ENCODE assay signal across 11 cellular contexts in genomic region chr9:21443849-21444625, GRCh38. TPM values are rescaled to one million over a fixed set of nuclear protein-coding genes. Genes with fewer than 3 reads are reported as not detected.
DNase-seq lines count a peak whose midpoint lies in the region; ATAC-seq and TF ChIP-seq lines count a peak whose summit lies in the region.
"Had no signal": no experiment of that assay in that cellular context is flagged by ENCODE, and none has a peak within 500 bp of the region (broad histone marks: within the 10 kb centered on the region; RNA-seq: fewer than 3 reads in every experiment).

No MANE protein-coding gene starts in this region.

- peaks cover 10 to 18% (median 15%) of the 10 kb centered on the region in 10 experiments for H3K4me1 ChIP-seq in BLaER1 treated with 17β-estradiol and CSF1 and Interleukin-3, amounts not matched to agents 10 nM and 100 nM
- H3K4me1 ChIP-seq in OCI-LY7 (ENCODE audit: insufficient read depth, low read length, poor library complexity, severe bottlenecking) (no peaks in the 10 kb centered on the region), psoas muscle (no peaks in the 10 kb centered on the region)

- no peak overlapping the region for H3K27ac ChIP-seq in BLaER1 treated with 17β-estradiol and CSF1 and Interleukin-3, amounts not matched to agents 10 nM and 100 nM
- no peak overlapping the region for H3K27ac ChIP-seq in OCI-LY7 (ENCODE audit: low read depth, low read length, poor library complexity, severe bottlenecking)
- H3K27ac ChIP-seq in psoas muscle, result no peak overlapping the region
- H3K27ac ChIP-seq: epithelial cell of prostate had no signal

- TF ChIP-seq CTCF in OCI-LY7 (conservative IDR thresholded peaks at IDR 0.05; ENCODE audit: low read length), result no peak
- TF ChIP-seq CTCF in psoas muscle (IDR thresholded peaks at IDR 0.05), result no peak

- ATAC-seq in GM19035 (IDR thresholded peaks at IDR 0.05; ENCODE audit: unreplicated experiment) (peak; percentile 84), HG02973 (IDR thresholded peaks at IDR 0.05; ENCODE audit: unreplicated experiment) (peak; percentile 92), psoas muscle (no peak)

- no peaks in the 10 kb centered on the region for H3K79me2 ChIP-seq in OCI-LY7 (ENCODE audit: insufficient read depth, low read depth, low read length)

- peak overlapping the region; percentile 43 to 80 (median 66) for H3K4me2 ChIP-seq in BLaER1 treated with 17β-estradiol and CSF1 and Interleukin-3, amounts not matched to agents 10 nM and 100 nM
- no peak overlapping the region for H3K4me2 ChIP-seq in OCI-LY7 (ENCODE audit: low read length)

- peaks cover 0 to 50% (median 0%) of the 10 kb centered on the region in 11 experiments; a peak in 4 of 22 replicates for H3K27me3 ChIP-seq in BLaER1 treated with 17β-estradiol and CSF1 and Interleukin-3, amounts not matched to agents 10 nM and 100 nM
- no peaks in the 10 kb centered on the region for H3K27me3 ChIP-seq in psoas muscle (ENCODE audit: insufficient read depth in 3 of 3, low read length in 2 of 3)

- H4K20me1 ChIP-seq in BLaER1 treated with 17β-estradiol and CSF1 and Interleukin-3, amounts not matched to agents 10 nM and 100 nM, result no peaks in the 10 kb centered on the region
- H4K20me1 ChIP-seq in OCI-LY7 (ENCODE audit: insufficient read depth, low read length), result no peaks in the 10 kb centered on the region

- H3K9me2 ChIP-seq in OCI-LY7 (ENCODE audit: insufficient read depth, low read length), result no peaks in the 10 kb centered on the region

- in situ Hi-C loops in ACHN (cut with HindIII; ENCODE audit: low pct_ligation_motif_present, low pct_unique_long_range_greater_than_20kb, low sequenced_read_pairs), result no loop called here

- no TSS peak for BruUV-seq in OCI-LY7 (replicated peaks; lab: Mats Ljungman, UMichigan)

- no peak overlapping the region for H2AFZ ChIP-seq in OCI-LY7 (ENCODE audit: low read length)

- 85 to 88% (median 88%) methylated on average over 4 of the region's 4 CpGs for WGBS in psoas muscle, 3 donors

- CTCF ChIA-PET in OCI-LY7 (lab: Charles Lee; ENCODE audit: unreplicated experiment), result no interaction called here

- no peak overlapping the region for H3K4me3 ChIP-seq in BLaER1 treated with 17β-estradiol and CSF1 and Interleukin-3, amounts not matched to agents 10 nM and 100 nM
- H3K4me3 ChIP-seq in OCI-LY7 (ENCODE audit: low read depth, low read length, poor library complexity, severe bottlenecking), result no peak overlapping the region
- no peak overlapping the region for H3K4me3 ChIP-seq in psoas muscle

- POLR2A ChIA-PET in OCI-LY7 (lab: Charles Lee), result interaction anchor here (0.7 kb wide), 1 partner anchor 889 kb away, joined by 3 read pairs; no protein-coding TSS in a partner anchor

- DNase-seq in OCI-LY7 (ENCODE audit: low spot score), result peak; percentile 51
- no peak for DNase-seq in stimulated activated CD4-positive, alpha-beta T cell treated with anti-CD3 and anti-CD28 coated beads, Interleukin-4, amount 100 ng/mL, for 1 hour
- DNase-seq in NCI-H2081 (lab: John Stamatoyannopoulos, UW), result no peak
- no peak for DNase-seq in psoas muscle
- no peak for DNase-seq in ACHN

- intact Hi-C loops in OCI-LY7 (cut with micrococcal nuclease; ENCODE audit: unreplicated experiment) (no loop called here), psoas muscle (cut with DNase I) (loop anchor here in 1 of 2 donors (10.0 kb wide), 1 partner anchor 59 kb away; the partner anchor contains the start of gene IFNA2)

- H3K9me3 ChIP-seq in BLaER1 treated with 17β-estradiol and CSF1 and Interleukin-3, amounts not matched to agents 10 nM and 100 nM (replicated peaks in 1 of 11), result peaks cover 0 to 7% (median 0%) of the 10 kb centered on the region in 11 experiments; a peak in 2 of 22 replicates
- H3K9me3 ChIP-seq in OCI-LY7 (ENCODE audit: low read length), result no peaks in the 10 kb centered on the region
- no peaks in the 10 kb centered on the region for H3K9me3 ChIP-seq in psoas muscle

- no peaks in the 10 kb centered on the region for H3K36me3 ChIP-seq in BLaER1 treated with 17β-estradiol and CSF1 and Interleukin-3, amounts not matched to agents 10 nM and 100 nM
- H3K36me3 ChIP-seq in OCI-LY7 (ENCODE audit: insufficient read depth, low read length) (no peaks in the 10 kb centered on the region), psoas muscle (ENCODE audit: insufficient read depth in 1 of 2, low read depth in 1 of 2) (no peaks in the 10 kb centered on the region)

- H3K9ac ChIP-seq in BLaER1 treated with 17β-estradiol and CSF1 and Interleukin-3, amounts not matched to agents 10 nM and 100 nM, result no peak overlapping the region

RNA-seq across cellular contexts. Expression of gene IFNA1, which starts 3.8 kb away (rescaled TPM):
- not detected in 2 replicates for total RNA-seq in OCI-LY7 (2014; rRNA removed; shearing (Covaris generic))
- total RNA-seq in OCI-LY7 (2022) (not detected in 2 replicates), psoas muscle (not detected)
- not detected for polyA plus RNA-seq in psoas muscle
- total RNA-seq: M059J, myocyte had no signal

RNA-seq across cellular contexts. Expression of gene IFNA8, which starts 35.1 kb away (rescaled TPM):
- total RNA-seq in OCI-LY7 (2014; rRNA removed; shearing (Covaris generic)), result not detected in 2 replicates
- not detected in 2 replicates for total RNA-seq in OCI-LY7 (2022)
- not detected for total RNA-seq in psoas muscle
- polyA plus RNA-seq in psoas muscle, result not detected
- total RNA-seq: M059J, myocyte had no signal

RNA-seq across cellular contexts. Expression of gene IFNE, which starts 38.1 kb away (rescaled TPM):
- total RNA-seq in OCI-LY7 (2014; rRNA removed; shearing (Covaris generic)), result not detected in 2 replicates
- total RNA-seq in OCI-LY7 (2022), result not detected in 2 replicates
- not detected for total RNA-seq in psoas muscle
- polyA plus RNA-seq in psoas muscle, result not detected
- total RNA-seq: myocyte had no signal

RNA-seq across cellular contexts. Expression of gene IFNA2, which starts 58.8 kb away (rescaled TPM):
- total RNA-seq in OCI-LY7 (2014; rRNA removed; shearing (Covaris generic)), result not detected in 2 replicates
- total RNA-seq in OCI-LY7 (2022) (not detected in 2 replicates), psoas muscle (not detected)
- polyA plus RNA-seq in psoas muscle, result not detected
- total RNA-seq: M059J, myocyte had no signal

Comparison
In these comparisons a context has a peak if more than half of its experiments do, and no peak if none do; other contexts are left out.
1. ATAC-seq: peak in GM19035 (single experiment) and HG02973 (single experiment); none in psoas muscle (0 of 4).